In genomic region chr3:32467333-32468070, GRCh38 we compare ENCODE assay signal across 8 cellular contexts. TPM values are rescaled to one million over a fixed set of nuclear protein-coding genes. Genes with fewer than 3 reads are reported as not detected.
DNase-seq lines count a peak whose midpoint lies in the region; ATAC-seq and TF ChIP-seq lines count a peak whose summit lies in the region.

No MANE protein-coding gene starts in this region.

- H3K27ac ChIP-seq in lower lobe of right lung = peak overlapping the region; percentile 47

- DNase-seq in NCI-H82 (lab: John Stamatoyannopoulos, UW) (peak; percentile 67), NCI-H82 treated with DMSO at 0.1 percent for 48 hours (lab: John Stamatoyannopoulos, UW; ENCODE audit: unreplicated experiment) (no peak), NCI-H2196 (lab: John Stamatoyannopoulos, UW; ENCODE audit: unreplicated experiment) (peak; percentile 74), dermis microvascular lymphatic vessel endothelial cell (ENCODE audit: low read depth in 2 of 2) (peak; percentile 90 to 91), lower lobe of right lung (peak; percentile 82)
- DNase-seq in activated CD4-positive, alpha-beta T cell treated with anti-CD3 and anti-CD28 coated beads, Interleukin-2, amount 50 U/mL, for 1 hour = peak; percentile 75
- DNase-seq in stimulated activated CD4-positive, alpha-beta T cell treated with anti-CD3 and anti-CD28 coated beads, Interleukin-4, amount 100 ng/mL, for 48 hours (ENCODE audit: low read depth in 2 of 2) = peak; percentile 63 to 74

- peak overlapping the region; percentile 49 for H3K4me3 ChIP-seq in lower lobe of right lung

- TF ChIP-seq CTCF in lower lobe of right lung (IDR thresholded peaks at IDR 0.05) = peak; percentile 100

- H3K4me1 ChIP-seq in lower lobe of right lung = peaks cover 31% of the 10 kb centered on the region

- H3K36me3 ChIP-seq in lower lobe of right lung = peaks cover 11% of the 10 kb centered on the region

- no peaks in the 10 kb centered on the region for H3K9me3 ChIP-seq in lower lobe of right lung

- no peaks in the 10 kb centered on the region for H3K27me3 ChIP-seq in lower lobe of right lung (ENCODE audit: low read depth)

- ATAC-seq in HG02938 (IDR thresholded peaks at IDR 0.05; ENCODE audit: unreplicated experiment) = peak; percentile 53
- ATAC-seq in lower lobe of right lung = peak; percentile 95 to 97

- intact Hi-C loops in lower lobe of right lung (cut with DNase I) = loop anchor here (10.0 kb wide), 1 partner anchor 73 kb away; the partner anchor contains the start of gene CMTM7

RNA-seq across cellular contexts. Expression of gene CMTM6, which starts 35.1 kb away (rescaled TPM):
- total RNA-seq in dermis microvascular lymphatic vessel endothelial cell (98.6 and 104 TPM in 2 replicates), lower lobe of right lung (69.5 TPM)
